ENCODE assay signal across 1 cellular context in genomic region chr3:66472313-66473134, GRCh38.
TF ChIP-seq lines count a peak whose summit lies in the region.

No MANE protein-coding gene starts in this region.

TF ChIP-seq in HepG2, 621 proteins besides CTCF, POLR2A, EP300 and RAD21 (continued from another document):
- TF ChIP-seq HNF1A (IDR thresholded peaks at IDR 0.05; ENCODE audit: low read depth): no peak
- no peak for TF ChIP-seq HNF1A (CRISPR knock-in tag; IDR thresholded peaks at IDR 0.05; ENCODE audit: borderline replicate concordance)
- TF ChIP-seq CEBPG (CRISPR knock-in tag; IDR thresholded peaks at IDR 0.05): peak; percentile 49; the same call in 1 of the 2 replicates
- TF ChIP-seq FOSL2 (CRISPR knock-in tag; IDR thresholded peaks at IDR 0.05): 0 out of 2 replicates have a peak, but pooled peaks have one; percentile 5
- no peak for TF ChIP-seq KDM3A (CRISPR knock-in tag; IDR thresholded peaks at IDR 0.05; ENCODE audit: low read depth)
- 0 out of 2 replicates have a peak, but pooled peaks have one; percentile 39 for TF ChIP-seq CEBPB (IDR thresholded peaks at IDR 0.05; ENCODE audit: borderline replicate concordance, low read depth, low read length)
- TF ChIP-seq SMAD3 (CRISPR knock-in tag; IDR thresholded peaks at IDR 0.05): no peak
- TF ChIP-seq ZNF841 (CRISPR knock-in tag; IDR thresholded peaks at IDR 0.05; ENCODE audit: borderline replicate concordance): no peak
- TF ChIP-seq MXD3 (CRISPR knock-in tag; IDR thresholded peaks at IDR 0.05): no peak
- TF ChIP-seq E2F5 (CRISPR knock-in tag; conservative IDR thresholded peaks at IDR 0.05): no peak
- no peak for TF ChIP-seq HNRNPL (IDR thresholded peaks at IDR 0.05; ENCODE audit: low read depth, low read length)
- no peak for TF ChIP-seq CENPBD1 (CRISPR knock-in tag; IDR thresholded peaks at IDR 0.05; ENCODE audit: borderline replicate concordance, low read depth)
- TF ChIP-seq TCF7L2 (IDR thresholded peaks at IDR 0.05; ENCODE audit: low read depth, low read length): no peak
- no peak for TF ChIP-seq ATF1 (CRISPR knock-in tag; IDR thresholded peaks at IDR 0.05)
- no peak for TF ChIP-seq ZNF33B (CRISPR knock-in tag; IDR thresholded peaks at IDR 0.05)
- TF ChIP-seq HDAC1 (CRISPR knock-in tag; IDR thresholded peaks at IDR 0.05): no peak
- no peak for TF ChIP-seq PHF5A (CRISPR knock-in tag; IDR thresholded peaks at IDR 0.05; ENCODE audit: low read depth, unreplicated experiment)
- TF ChIP-seq ZNF138 (CRISPR knock-in tag; IDR thresholded peaks at IDR 0.05; ENCODE audit: low read depth): no peak
